In the genomic region with DNA sequence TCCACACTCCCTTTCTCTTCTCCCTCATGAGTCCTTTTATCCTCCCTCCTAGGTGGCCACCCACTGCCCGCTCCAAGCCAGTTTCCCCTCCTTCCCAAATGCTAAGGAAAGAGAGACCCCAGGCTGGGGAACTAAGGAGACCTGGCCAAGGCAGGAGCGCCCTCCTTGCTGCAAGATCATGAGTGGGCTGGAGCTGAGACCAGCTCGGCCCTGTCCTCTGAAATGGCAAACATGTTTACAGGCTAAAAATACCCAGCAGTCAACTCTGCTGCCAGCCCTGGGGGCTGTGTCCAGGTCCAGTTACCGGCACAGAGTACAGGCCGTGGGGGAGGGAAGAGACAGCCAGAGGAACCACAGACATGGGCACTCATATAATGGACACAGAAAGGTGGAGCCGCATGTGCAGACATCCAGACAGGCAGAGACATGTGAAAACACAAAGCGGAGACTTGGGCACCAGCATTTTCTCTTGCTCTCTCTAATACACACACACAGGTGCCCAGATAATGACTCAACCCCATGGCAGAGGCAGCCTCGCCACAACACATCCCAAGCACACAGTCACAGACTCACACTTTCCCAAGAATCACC, we compare ENCODE assay signal across 8 cellular contexts. TPM values are rescaled to one million over a fixed set of nuclear protein-coding genes. Genes with fewer than 3 reads are reported as not detected.
DNase-seq lines count a peak whose midpoint lies in the region; ATAC-seq and TF ChIP-seq lines count a peak whose summit lies in the region.

No MANE protein-coding gene starts in this region.

- H3K27ac ChIP-seq in VCaP (peak overlapping the region; percentile 83), parathyroid adenoma (no peak overlapping the region), substantia nigra (ENCODE audit: low read depth, low read length, poor library complexity, severe bottlenecking) (no peak overlapping the region)

- H3K9ac ChIP-seq in parathyroid adenoma, result no peak overlapping the region

- no peaks in the 10 kb centered on the region for H3K27me3 ChIP-seq in parathyroid adenoma (ENCODE audit: control insufficient read depth, insufficient read depth, low read length)

- peak; percentile 55 for DNase-seq in Daoy (ENCODE audit: low read depth)
- peak; percentile 56 for DNase-seq in glomerular visceral epithelial cell (ENCODE audit: extremely low spot score)
- DNase-seq in NCI-H1105 (lab: John Stamatoyannopoulos, UW), result no peak
- DNase-seq in substantia nigra (lab: John Stamatoyannopoulos, UW), result no peak

- H3K4me3 ChIP-seq in parathyroid adenoma (ENCODE audit: low read depth, low read length), result no peak overlapping the region

- peaks cover 5% of the 10 kb centered on the region for H3K4me1 ChIP-seq in parathyroid adenoma

- H3K79me2 ChIP-seq in parathyroid adenoma, result peaks cover 7% of the 10 kb centered on the region

- no peaks in the 10 kb centered on the region for H3K36me3 ChIP-seq in parathyroid adenoma (ENCODE audit: control insufficient read depth, insufficient read depth, low read length)

- H2AFZ ChIP-seq in parathyroid adenoma, result no peak overlapping the region

- ATAC-seq in HG03521 (IDR thresholded peaks at IDR 0.05; ENCODE audit: unreplicated experiment) (no peak), HG03196 (IDR thresholded peaks at IDR 0.05; ENCODE audit: unreplicated experiment) (no peak)

- H3K4me2 ChIP-seq in parathyroid adenoma (ENCODE audit: low read length), result peak overlapping the region; percentile 22

- no peak for TF ChIP-seq CTCF in VCaP (conservative IDR thresholded peaks at IDR 0.05)
- TF ChIP-seq CTCF in parathyroid adenoma (IDR thresholded peaks at IDR 0.05), result no peak

- H3K9me3 ChIP-seq in parathyroid adenoma (ENCODE audit: control insufficient read depth, low read length), result no peaks in the 10 kb centered on the region

RNA-seq across cellular contexts. Expression of a gene that starts 1.2 kb away (rescaled TPM):
- total RNA-seq in Daoy (2014; rRNA removed; shearing (Covaris generic)), result 92.3 and 107 TPM in 2 replicates

RNA-seq across cellular contexts. Expression of a gene that starts 25.9 kb away (rescaled TPM):
- total RNA-seq in Daoy (2014; rRNA removed; shearing (Covaris generic)), result 1,694 and 1,735 TPM in 2 replicates

RNA-seq across cellular contexts. Expression of a gene that starts 43.5 kb away (rescaled TPM):
- 12.4 and 13.8 TPM in 2 replicates for total RNA-seq in Daoy (2014; rRNA removed; shearing (Covaris generic))

RNA-seq across cellular contexts. Expression of a gene that starts 53.9 kb away (rescaled TPM):
- total RNA-seq in Daoy (2014; rRNA removed; shearing (Covaris generic)), result 123 and 124 TPM in 2 replicates

Comparison
In these comparisons a context has a peak if more than half of its experiments do, and no peak if none do; other contexts are left out.
1. DNase-seq: peak in Daoy (single experiment) and glomerular visceral epithelial cell (single experiment); none in NCI-H1105 (single experiment) and substantia nigra (0 of 49).